In genomic region chr1:213194383-213194782, GRCh38 we compare ENCODE assay signal across 27 cellular contexts.
"Had no signal": no experiment of that assay in that cellular context is flagged by ENCODE, and none has a peak within 500 bp of the region (broad histone marks: within the 10 kb centered on the region; RNA-seq: fewer than 3 reads in every experiment).

No MANE protein-coding gene starts in this region.

- H3K36me3 ChIP-seq: gastrocnemius medialis, neural progenitor cell, right lobe of liver had no signal

- H3K9me3 ChIP-seq: right lobe of liver had no signal

- H3K9ac ChIP-seq: neural progenitor cell, parathyroid adenoma had no signal

- H3K27ac Mint-ChIP-seq: naive thymus-derived CD4-positive, alpha-beta T cell; nephron; neural progenitor cell; progenitor cell of endocrine pancreas; stimulated activated naive B cell treated with anti-CD40 and anti-IgM and Interleukin-4, amounts not matched to agents 10 μg/mL and 1 μg/mL and 100 μg/mL, for 72 hours had no signal

- H3K4me1 Mint-ChIP-seq: nephron, neural progenitor cell had no signal

- H3K4me1 ChIP-seq: gastrocnemius medialis, neural progenitor cell, parathyroid adenoma, right lobe of liver, tibial nerve, upper lobe of left lung had no signal

- DNase-seq: cortex of kidney; dorsolateral prefrontal cortex; effector CD4-positive, alpha-beta T cell; foreskin fibroblast; gastrocnemius medialis; head of caudate nucleus; kidney; mesenchymal stem cell; midbrain; naive thymus-derived CD4-positive, alpha-beta T cell; right lobe of liver; small intestine; stimulated activated CD4-positive, alpha-beta T cell treated with anti-CD3 and anti-CD28 coated beads, Interleukin-15, amount 100 ng/mL, for 24 hours; stimulated activated CD4-positive, alpha-beta T cell treated with anti-CD3 and anti-CD28 coated beads, Interleukin-2, amount 100 ng/mL, for 48 hours; stimulated activated naive B cell treated with anti-CD40 and anti-IgM and Interleukin-4, amounts not matched to agents 10 μg/mL and 1 μg/mL and 100 μg/mL, for 72 hours; upper lobe of left lung had no signal

- H3K4me2 ChIP-seq: neural progenitor cell had no signal

- FAIRE-seq: kidney, small intestine had no signal

- H3K79me2 ChIP-seq: parathyroid adenoma had no signal

- H3K27ac ChIP-seq: dorsolateral prefrontal cortex, epithelial cell of prostate, gastrocnemius medialis, neural progenitor cell, parathyroid adenoma, right lobe of liver, thoracic aorta, tibial nerve, upper lobe of left lung had no signal

- H3K27me3 ChIP-seq: dorsolateral prefrontal cortex, gastrocnemius medialis, neural progenitor cell, right lobe of liver, tibial nerve, upper lobe of left lung had no signal

- H3K4me3 Mint-ChIP-seq: naive thymus-derived CD4-positive, alpha-beta T cell; nephron; neural progenitor cell; stimulated activated naive B cell treated with anti-CD40 and anti-IgM and Interleukin-4, amounts not matched to agents 10 μg/mL and 1 μg/mL and 100 μg/mL, for 72 hours; stimulated activated naive CD8-positive, alpha-beta T cell treated with anti-CD3 and anti-CD28 coated beads, Interleukin-15, Interleukin-2, amounts not matched to agents 100 ng/mL and 50 ng/mL, for 24 hours had no signal

- H2AFZ ChIP-seq: neural progenitor cell, parathyroid adenoma had no signal

- H3K4me3 ChIP-seq: dorsolateral prefrontal cortex, gastrocnemius medialis, lung, neural progenitor cell, right lobe of liver, thoracic aorta, tibial nerve, upper lobe of left lung had no signal

- ATAC-seq: esophagus mucosa; gastrocnemius medialis; left lobe of liver; naive thymus-derived CD4-positive, alpha-beta T cell; right lobe of liver; stimulated activated naive B cell treated with anti-CD40 and anti-IgM and Interleukin-4, amounts not matched to agents 10 μg/mL and 1 μg/mL and 100 μg/mL, for 72 hours had no signal

- H3K27me3 Mint-ChIP-seq: naive thymus-derived CD4-positive, alpha-beta T cell; progenitor cell of endocrine pancreas; stimulated activated naive B cell treated with anti-CD40 and anti-IgM and Interleukin-4, amounts not matched to agents 10 μg/mL and 1 μg/mL and 100 μg/mL, for 72 hours; stimulated activated naive CD8-positive, alpha-beta T cell treated with anti-CD3 and anti-CD28 coated beads, Interleukin-15, Interleukin-2, amounts not matched to agents 100 ng/mL and 50 ng/mL, for 24 hours had no signal
